Comparison of ENCODE assay signal across 1 cellular context in the genomic region with DNA sequence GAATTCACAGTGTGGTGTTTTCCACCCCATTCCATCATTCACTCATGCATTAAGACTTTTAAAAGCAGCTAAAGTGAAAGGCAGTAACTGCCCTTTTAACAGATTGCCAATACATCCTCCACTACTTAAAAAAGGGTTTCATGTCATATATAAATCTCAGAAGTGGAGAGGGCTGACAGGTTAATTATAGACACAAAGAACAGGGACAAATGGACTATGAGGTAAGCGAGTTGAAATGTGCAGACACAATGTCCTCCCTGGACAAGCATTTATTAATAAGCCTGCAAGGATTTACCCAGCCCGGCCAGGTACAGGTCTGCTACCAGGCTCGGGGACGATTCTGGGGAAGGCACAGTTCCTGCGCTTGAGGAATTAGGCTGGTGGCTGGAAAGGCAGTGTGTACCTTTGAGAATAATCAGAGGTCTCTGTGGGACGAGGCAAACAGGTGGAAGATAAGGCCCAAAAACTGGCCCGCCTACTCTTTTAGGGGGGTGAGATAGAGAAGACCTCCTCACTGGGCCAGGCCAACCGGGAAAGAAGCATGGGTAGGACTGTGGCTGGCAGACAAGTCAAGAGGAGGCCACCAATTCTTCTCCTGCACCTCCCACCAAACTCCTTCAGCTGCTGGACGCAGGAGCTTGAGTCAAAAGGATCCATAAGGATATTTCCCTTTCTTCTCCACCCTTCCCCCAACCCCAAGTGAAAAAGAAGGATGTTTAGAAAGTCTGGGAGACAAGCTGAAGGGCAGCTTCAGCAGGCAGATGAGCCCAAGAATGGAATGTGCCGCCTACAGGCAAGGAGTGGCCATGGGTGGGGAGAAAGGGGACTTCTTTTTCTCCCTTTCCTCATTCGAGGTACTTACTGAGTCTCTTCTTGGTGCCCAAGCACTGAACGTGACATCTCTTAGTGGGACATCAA.
TF ChIP-seq lines count a peak whose summit lies in the region.

No MANE protein-coding gene starts in this region.

TF ChIP-seq in IMR-90, 13 proteins besides CTCF, POLR2A, EP300 and RAD21:
- TF ChIP-seq CEBPB (IDR thresholded peaks at IDR 0.05; ENCODE audit: low read depth, low read length): no peak
- TF ChIP-seq FOS (IDR thresholded peaks at IDR 0.05; ENCODE audit: low read depth, low read length): no peak
- no peak for TF ChIP-seq MXI1 (IDR thresholded peaks at IDR 0.05; ENCODE audit: borderline replicate concordance, low read depth, low read length)
- TF ChIP-seq NFE2L2 (IDR thresholded peaks at IDR 0.05; ENCODE audit: low read depth, low read length): no peak
- no peak for TF ChIP-seq CHD1 (IDR thresholded peaks at IDR 0.05; ENCODE audit: low read depth, low read length)
- no peak for TF ChIP-seq ELK1 (IDR thresholded peaks at IDR 0.05; ENCODE audit: borderline replicate concordance, low read depth, low read length)
- TF ChIP-seq MAZ (IDR thresholded peaks at IDR 0.05; ENCODE audit: borderline replicate concordance, low read depth, low read length): no peak
- TF ChIP-seq RFX5 (IDR thresholded peaks at IDR 0.05; ENCODE audit: low read depth, low read length): no peak
- TF ChIP-seq MAFK (IDR thresholded peaks at IDR 0.05; ENCODE audit: low read depth, low read length): no peak
- TF ChIP-seq, protein P1, sequence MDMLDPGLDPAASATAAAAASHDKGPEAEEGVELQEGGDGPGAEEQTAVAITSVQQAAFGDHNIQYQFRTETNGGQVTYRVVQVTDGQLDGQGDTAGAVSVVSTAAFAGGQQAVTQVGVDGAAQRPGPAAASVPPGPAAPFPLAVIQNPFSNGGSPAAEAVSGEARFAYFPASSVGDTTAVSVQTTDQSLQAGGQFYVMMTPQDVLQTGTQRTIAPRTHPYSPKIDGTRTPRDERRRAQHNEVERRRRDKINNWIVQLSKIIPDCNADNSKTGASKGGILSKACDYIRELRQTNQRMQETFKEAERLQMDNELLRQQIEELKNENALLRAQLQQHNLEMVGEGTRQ (IDR thresholded peaks at IDR 0.05; ENCODE audit: low read depth, low read length): no peak
- TF ChIP-seq RCOR1 (IDR thresholded peaks at IDR 0.05; ENCODE audit: insufficient replicate concordance, low read length): no peak
